ENCODE assay signal across 9 cellular contexts in the genomic region with DNA sequence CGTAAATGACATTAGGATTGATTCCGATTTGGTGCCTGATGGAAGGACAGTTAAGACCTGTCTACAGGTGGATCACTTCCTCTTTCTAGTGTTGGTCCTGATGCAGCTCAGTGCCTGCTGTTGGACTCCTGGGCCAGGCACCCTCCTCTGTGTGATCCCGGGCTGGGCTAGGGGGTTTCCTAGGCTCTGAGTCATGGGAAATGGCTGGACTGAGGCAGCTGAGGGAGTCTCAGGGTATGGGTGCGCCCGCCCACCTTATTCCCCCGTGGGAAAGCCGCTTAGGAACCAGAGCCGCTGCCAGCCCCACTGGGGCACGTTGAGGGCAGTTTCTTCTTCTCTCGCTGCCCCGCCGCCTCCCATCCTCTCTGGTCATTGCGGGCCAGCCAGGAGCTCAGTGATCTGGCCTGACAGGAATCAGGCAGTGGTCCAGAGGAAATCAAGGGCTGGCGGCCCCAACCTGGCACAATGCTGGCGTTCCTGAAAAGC. TPM values are rescaled to one million over a fixed set of nuclear protein-coding genes. Genes with fewer than 3 reads are reported as not detected.
DNase-seq lines count a peak whose midpoint lies in the region; ATAC-seq and TF ChIP-seq lines count a peak whose summit lies in the region.
"Had no signal": no experiment of that assay in that cellular context is flagged by ENCODE, and none has a peak within 500 bp of the region (broad histone marks: within the 10 kb centered on the region; RNA-seq: fewer than 3 reads in every experiment).

No MANE protein-coding gene starts in this region.

- H3K36me3 Mint-ChIP-seq in naive B cell: no peaks in the 10 kb centered on the region

- H3K4me1 ChIP-seq in ascending aorta: peaks cover 10 to 33% of the 10 kb centered on the region in 2 donors

- H3K4me3 Mint-ChIP-seq in naive B cell: no peak overlapping the region

- ATAC-seq in GM18502 (IDR thresholded peaks at IDR 0.05; ENCODE audit: poor library complexity, unreplicated experiment): peak; percentile 69
- ATAC-seq in HG03066 (IDR thresholded peaks at IDR 0.05; ENCODE audit: low read depth, unreplicated experiment): peak; percentile 64
- peak; percentile 34 to 47 for ATAC-seq in naive B cell (ENCODE audit: low read depth in 2 of 2)
- no peak for ATAC-seq in HG03521 (IDR thresholded peaks at IDR 0.05; ENCODE audit: unreplicated experiment)

- peak overlapping the region in 4 of 6 donors; percentile 29 to 88 (median 56) for H3K27ac Mint-ChIP-seq in naive B cell

- intact Hi-C loops in ascending aorta (cut with DNase I): loop anchor here (5.0 kb wide), 1 partner anchor 70 kb away; no protein-coding TSS in a partner anchor

- no peaks in the 10 kb centered on the region for H3K27me3 ChIP-seq in ascending aorta

- peaks cover 0 to 5% (median 0%) of the 10 kb centered on the region in 3 donors for H3K27me3 Mint-ChIP-seq in naive B cell

- peak overlapping the region in 1 of 2 donors; percentile 25 for H3K27ac ChIP-seq in ascending aorta

- no peaks in the 10 kb centered on the region for H3K9me3 ChIP-seq in ascending aorta

- peaks cover 6 to 12% of the 10 kb centered on the region in 2 donors for H3K36me3 ChIP-seq in ascending aorta

- H3K4me1 Mint-ChIP-seq in naive B cell: peaks cover 17 to 30% (median 19%) of the 10 kb centered on the region in 3 donors

- TF ChIP-seq CTCF in ascending aorta (IDR thresholded peaks at IDR 0.05): no peak

- DNase-seq in ascending aorta (ENCODE audit: low spot score in 2 of 2) (no peak), naive B cell (no peak), T1000 (lab: John Stamatoyannopoulos, UW) (no peak), NCI-H1930 (lab: John Stamatoyannopoulos, UW) (no peak)
- no peak for DNase-seq in activated CD8-positive, alpha-beta memory T cell treated with anti-CD3 and anti-CD28 coated beads for 24 hours

- H3K4me3 ChIP-seq in ascending aorta: peak overlapping the region; percentile 4 to 28
- H3K4me3 ChIP-seq: skin epidermis had no signal

- no peaks in the 10 kb centered on the region for H3K9me3 Mint-ChIP-seq in naive B cell

RNA-seq across cellular contexts. Expression of a gene that starts 12.9 kb away (rescaled TPM):
- 12.1 TPM for total RNA-seq in ascending aorta
- polyA plus RNA-seq in naive B cell (ENCODE audit: low read depth in 6 of 6): 1 to 10 TPM in 5 of 6 donors, under 1 TPM in 1; 0.34 to 3.7 (median 2.4) TPM

RNA-seq across cellular contexts. Expression of a gene that starts 49.3 kb away (rescaled TPM):
- total RNA-seq in ascending aorta: 144 TPM
- 1,000 to 10,000 TPM; 1,058 to 1,567 (median 1,113) TPM for polyA plus RNA-seq in naive B cell (ENCODE audit: low read depth in 6 of 6)
